Comparison of ENCODE assay signal across 11 cellular contexts in the genomic region with DNA sequence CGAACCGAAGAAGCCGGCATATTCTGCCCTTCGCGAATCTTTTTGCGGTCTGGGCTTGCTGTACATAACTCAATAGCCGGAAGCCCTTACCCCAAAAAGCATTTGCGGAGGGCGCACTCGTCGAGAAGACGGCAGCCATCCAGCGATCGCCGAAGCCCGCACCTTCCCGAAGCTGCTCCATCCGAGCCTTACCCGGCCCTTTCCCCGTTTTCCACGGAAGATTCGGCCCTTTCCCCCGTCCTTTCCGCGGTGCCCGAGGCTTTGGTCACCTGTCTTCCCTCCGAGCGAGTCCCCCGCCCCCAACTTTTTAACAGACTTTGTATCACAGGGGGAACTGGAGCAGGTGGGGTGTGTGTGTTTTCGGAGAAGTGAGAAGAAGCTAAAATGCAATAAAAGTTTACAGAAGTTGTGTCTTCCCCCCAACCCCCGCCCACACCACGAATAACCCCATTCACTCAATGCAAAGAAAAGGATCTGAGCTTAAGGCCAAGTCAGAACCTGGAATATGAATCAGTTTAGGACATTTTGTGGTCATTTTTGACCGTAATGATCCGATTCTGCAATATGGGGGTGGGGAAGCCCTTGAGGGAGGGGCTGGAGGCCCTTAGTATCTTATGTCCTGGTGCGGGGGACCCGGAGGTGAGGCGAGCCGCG.
DNase-seq lines count a peak whose midpoint lies in the region; ATAC-seq, FAIRE-seq and TF ChIP-seq lines count a peak whose summit lies in the region.
"Had no signal": no experiment of that assay in that cellular context is flagged by ENCODE, and none has a peak within 500 bp of the region (broad histone marks: within the 10 kb centered on the region; RNA-seq: fewer than 3 reads in every experiment).

No MANE protein-coding gene starts in this region.

- in situ Hi-C loops in HepG2 (cut with HindIII; ENCODE audit: extremely low pct_ligation_motif_present, low pct_unique_long_range_greater_than_20kb), result loop anchor here (10.0 kb wide), 1 partner anchor 63 kb away; no protein-coding TSS in a partner anchor

- FAIRE-seq in GM12891 (lab: Jason Lieb, UNC) (no peak), HepG2 (lab: Jason Lieb, UNC) (no peak)

- TF ChIP-seq POLR2A in breast epithelium (IDR thresholded peaks at IDR 0.05), result no peak
- no peak for TF ChIP-seq POLR2A in GM12891 (IDR thresholded peaks at IDR 0.05; ENCODE audit: low read depth, low read length)
- TF ChIP-seq POLR2A in HepG2 (IDR thresholded peaks at IDR 0.05; ENCODE audit: insufficient read depth in 1 of 2, low read depth in 2 of 2, low read length in 2 of 2), result no peak

- no peak for TF ChIP-seq RAD21 in HepG2 (CRISPR knock-in tag; IDR thresholded peaks at IDR 0.05)

- peak overlapping the region in 2 of 3 donors; percentile 26 to 59 for H3K4me3 ChIP-seq in breast epithelium
- H3K4me3 ChIP-seq in lower lobe of right lung, result peak overlapping the region; percentile 34
- peak overlapping the region; percentile 53 for H3K4me3 ChIP-seq in thoracic aorta
- no peak overlapping the region for H3K4me3 ChIP-seq in HepG2 (replicated peaks in 1 of 3; ENCODE audit: insufficient read depth in 1 of 3, low read depth in 2 of 3, low read length in 3 of 3)

- intact Hi-C loops in breast epithelium (cut with DNase I; ENCODE audit: low total_unique reads), result loop anchor here (5.0 kb wide), 1 partner anchor 1521 kb away; no protein-coding TSS in a partner anchor
- intact Hi-C loops in MCF 10A (cut with micrococcal nuclease), result no loop called here
- intact Hi-C loops in lower lobe of right lung (cut with DNase I), result no loop called here
- intact Hi-C loops in HepG2 (cut with micrococcal nuclease; ENCODE audit: unreplicated experiment), result no loop called here

- WGBS in HepG2 (ENCODE audit: low lambda C conversion rate), result 31% methylated on average over 28 of the region's 39 CpGs

- no peak overlapping the region for H3K27ac ChIP-seq in breast epithelium
- H3K27ac ChIP-seq in angular gyrus (ENCODE audit: low read depth, low read length), result peak overlapping the region; percentile 74
- H3K27ac ChIP-seq in lower lobe of right lung, result no peak overlapping the region
- H3K27ac ChIP-seq in thoracic aorta, result no peak overlapping the region
- no peak overlapping the region for H3K27ac ChIP-seq in HepG2 (ENCODE audit: extremely low read length, insufficient read depth, low read length)
- H3K27ac ChIP-seq: BLaER1 treated with 17β-estradiol and CSF1 and Interleukin-3, amounts not matched to agents 10 nM and 100 nM had no signal

- TF ChIP-seq EP300 in HepG2 (IDR thresholded peaks at IDR 0.05; ENCODE audit: low read depth in 2 of 2, low read length in 2 of 2) (no peak), HepG2 (CRISPR knock-in tag; IDR thresholded peaks at IDR 0.05; ENCODE audit: borderline replicate concordance) (no peak)

- H3K27me3 Mint-ChIP-seq in MCF 10A (ENCODE audit: insufficient read depth, unreplicated experiment), result peaks cover 70% of the 10 kb centered on the region

- peaks cover 4% of the 10 kb centered on the region; the same call in 1 of the 2 replicates for H4K20me1 ChIP-seq in HepG2 (ENCODE audit: insufficient read depth, low read length)

- BruUV-seq in MCF 10A (replicated peaks; lab: Mats Ljungman, UMichigan), result no TSS peak
- BruUV-seq in HepG2 (replicated peaks; lab: Mats Ljungman, UMichigan), result no TSS peak

- TF ChIP-seq CTCF in breast epithelium (IDR thresholded peaks at IDR 0.05) (no peak), MCF 10A (IDR thresholded peaks at IDR 0.05; ENCODE audit: unreplicated experiment) (no peak), lower lobe of right lung (IDR thresholded peaks at IDR 0.05) (no peak), thoracic aorta (IDR thresholded peaks at IDR 0.05) (no peak), HepG2 (CRISPR knock-in tag; IDR thresholded peaks at IDR 0.05) (no peak)

- CTCF ChIA-PET in MCF 10A (lab: Yijun Ruan, JAX) (interaction anchor here (0.6 to 1.2 kb wide), 3 partner anchors 73 to 206 kb away, joined by 3 read pairs; no protein-coding TSS in a partner anchor), HepG2 (lab: Yijun Ruan, JAX; ENCODE audit: low intra/inter-chr PET ratio, low total read pairs) (no interaction called here)

- H3K4me1 Mint-ChIP-seq in MCF 10A (ENCODE audit: insufficient read depth, unreplicated experiment), result peaks cover 8% of the 10 kb centered on the region

- H3K4me1 ChIP-seq in breast epithelium (peaks cover 0 to 16% of the 10 kb centered on the region in 2 donors), lower lobe of right lung (peaks cover 23% of the 10 kb centered on the region), thoracic aorta (ENCODE audit: control insufficient read depth in 1 of 2, low read depth in 2 of 2) (peaks cover 18 to 30% of the 10 kb centered on the region in 2 donors), HepG2 (ENCODE audit: insufficient read depth, low read length) (no peaks in the 10 kb centered on the region)

- H2AFZ ChIP-seq in HepG2 (ENCODE audit: low read length), result no peak overlapping the region

- no peaks in the 10 kb centered on the region for H3K79me2 ChIP-seq in HepG2 (ENCODE audit: insufficient read depth, low read length)

- ATAC-seq in lower lobe of right lung (no peak), thoracic aorta (ENCODE audit: insufficient number of reproducible peaks, low FRiP score, low read depth) (no peak), HepG2 (no peak)

- no peaks in the 10 kb centered on the region for H3K36me3 Mint-ChIP-seq in MCF 10A (ENCODE audit: insufficient read depth, unreplicated experiment)

- H3K27me3 ChIP-seq in breast epithelium (peaks cover 3 to 84% of the 10 kb centered on the region in 2 donors), lower lobe of right lung (ENCODE audit: low read depth) (peaks cover 89% of the 10 kb centered on the region), thoracic aorta (replicated peaks; ENCODE audit: insufficient read depth) (peaks cover 15% of the 10 kb centered on the region), HepG2 (ENCODE audit: control insufficient read depth in 1 of 2, insufficient read depth in 2 of 2, low read length in 2 of 2) (peaks cover 7 to 76% of the 10 kb centered on the region in 2 experiments)

- no peak overlapping the region for H3K27ac Mint-ChIP-seq in MCF 10A (ENCODE audit: low read depth, unreplicated experiment)

- no peak for DNase-seq in breast epithelium (ENCODE audit: low spot score in 2 of 2)
- no peak for DNase-seq in MCF 10A (ENCODE audit: unreplicated experiment)
- DNase-seq in lower lobe of right lung, result no peak
- no peak for DNase-seq in thoracic aorta (ENCODE audit: low spot score)
- DNase-seq in NCI-H345 treated with DMSO at 0.1 percent for 48 hours (lab: John Stamatoyannopoulos, UW; ENCODE audit: unreplicated experiment), result no peak
- no peak for DNase-seq in GM12891 (ENCODE audit: insufficient read length, low spot score)
- DNase-seq in HepG2 (ENCODE audit: low spot score), result no peak
- DNase-seq: activated effector memory CD4-positive, alpha-beta T cell treated with Interleukin-2 at 50 U/mL for 16 hours; stimulated activated CD4-positive, alpha-beta T cell treated with anti-CD3 and anti-CD28 coated beads, Interleukin-4, amount 100 ng/mL, for 1 hour had no signal

- H3K4me2 ChIP-seq in HepG2 (ENCODE audit: low read depth, low read length), result no peak overlapping the region
- H3K4me2 ChIP-seq: BLaER1 treated with 17β-estradiol and CSF1 and Interleukin-3, amounts not matched to agents 10 nM and 100 nM had no signal

- H3K9me3 ChIP-seq in breast epithelium, result no peaks in the 10 kb centered on the region
- no peaks in the 10 kb centered on the region for H3K9me3 ChIP-seq in lower lobe of right lung
- no peaks in the 10 kb centered on the region for H3K9me3 ChIP-seq in thoracic aorta
- no peaks in the 10 kb centered on the region for H3K9me3 ChIP-seq in HepG2 (ENCODE audit: low read length)

- POLR2A ChIA-PET in MCF 10A (lab: Yijun Ruan, JAX), result no interaction called here
- POLR2A ChIA-PET in HepG2 (lab: Yijun Ruan, JAX), result no interaction called here

- no peak overlapping the region for H3K9ac ChIP-seq in HepG2 (ENCODE audit: insufficient read depth, low read depth, low read length)
- H3K9ac ChIP-seq: BLaER1 treated with 17β-estradiol and CSF1 and Interleukin-3, amounts not matched to agents 10 nM and 100 nM had no signal

- H3K4me3 Mint-ChIP-seq in MCF 10A (ENCODE audit: unreplicated experiment), result no peak overlapping the region

- H3K36me3 ChIP-seq in breast epithelium (no peaks in the 10 kb centered on the region), lower lobe of right lung (no peaks in the 10 kb centered on the region), thoracic aorta (no peaks in the 10 kb centered on the region), HepG2 (replicated peaks in 1 of 2; ENCODE audit: control insufficient read depth in 1 of 2, insufficient read depth in 2 of 2, low read length in 2 of 2) (no peaks in the 10 kb centered on the region)
- H3K36me3 ChIP-seq: BLaER1 treated with 17β-estradiol and CSF1 and Interleukin-3, amounts not matched to agents 10 nM and 100 nM had no signal

- H3K9me3 Mint-ChIP-seq in MCF 10A (ENCODE audit: unreplicated experiment), result no peaks in the 10 kb centered on the region

TF ChIP-seq in GM12891, 5 proteins besides CTCF, POLR2A, EP300 and RAD21:
- TF ChIP-seq SPI1 (IDR thresholded peaks at IDR 0.05; ENCODE audit: low read depth, low read length) (no peak), POLR2AphosphoS5 (IDR thresholded peaks at IDR 0.05; ENCODE audit: low read depth, low read length) (no peak), POU2F2 (IDR thresholded peaks at IDR 0.05; ENCODE audit: low read depth, low read length) (no peak), PAX5 (IDR thresholded peaks at IDR 0.05; ENCODE audit: insufficient read depth, low read length, severe bottlenecking) (no peak), TAF1 (IDR thresholded peaks at IDR 0.05; ENCODE audit: low read depth, low read length) (no peak)

TF ChIP-seq in HepG2, 621 proteins besides CTCF, POLR2A, EP300 and RAD21:
- no peak for TF ChIP-seq SOX5 (CRISPR knock-in tag; IDR thresholded peaks at IDR 0.05; ENCODE audit: borderline replicate concordance)
- no peak for TF ChIP-seq ZSCAN25 (CRISPR knock-in tag; IDR thresholded peaks at IDR 0.05)
- no peak for TF ChIP-seq ZNF850 (CRISPR knock-in tag; conservative IDR thresholded peaks at IDR 0.05)
- TF ChIP-seq BRCA1 (CRISPR knock-in tag; IDR thresholded peaks at IDR 0.05), result no peak
- TF ChIP-seq ZNF235 (CRISPR knock-in tag; IDR thresholded peaks at IDR 0.05; ENCODE audit: borderline replicate concordance), result no peak
- TF ChIP-seq PHF8 (CRISPR knock-in tag; IDR thresholded peaks at IDR 0.05), result no peak
- no peak for TF ChIP-seq FIP1L1 (IDR thresholded peaks at IDR 0.05; ENCODE audit: borderline replicate concordance, insufficient read depth, low read depth, low read length)
- TF ChIP-seq HCFC1 (IDR thresholded peaks at IDR 0.05; ENCODE audit: low read depth, low read length), result no peak
TF ChIP-seq in HepG2: peak in this region for 0.

Comparison
In these comparisons a context has a peak if more than half of its experiments do, and no peak if none do; other contexts are left out.
1. H3K4me3 ChIP-seq: peak in breast epithelium (2 of 3), lower lobe of right lung (single experiment) and thoracic aorta (single experiment); none in HepG2 (0 of 3).